ENCODE assay signal across 8 cellular contexts in genomic region chr12:103930787-103931536, GRCh38. TPM values are rescaled to one million over a fixed set of nuclear protein-coding genes. Genes with fewer than 3 reads are reported as not detected.
A peak's percentile ranks its signal among the peaks of the same experiment; 100 is the strongest.
DNase-seq lines count a peak whose midpoint lies in the region; ATAC-seq and TF ChIP-seq lines count a peak whose summit lies in the region.

No MANE protein-coding gene starts in this region.

- DNase-seq in DND-41 (peak; percentile 21), M059J (ENCODE audit: low read depth) (peak; percentile 31), foreskin keratinocyte (peak in 1 of 2 donors; percentile 14), uterus (peak; percentile 44 to 66)
- no peak for DNase-seq in activated T-helper 1 cell treated with anti-CD3 and anti-CD28 coated beads, Interleukin-12 subunit alpha, Interleukin-12 subunit beta, Interleukin-2, Interleukin-4 antibody, amounts not matched to agents 30 ng/mL and 10 ng/mL and 1 ng/mL, durations not matched to agents 14 hours and 24 hours and 36 hours (ENCODE audit: low spot score)

- peaks cover 6% of the 10 kb centered on the region for H3K27me3 Mint-ChIP-seq in activated T-helper 1 cell treated with anti-CD3 and anti-CD28 coated beads, Interleukin-12 subunit alpha, Interleukin-12 subunit beta, Interleukin-2, Interleukin-4 antibody, amounts not matched to agents 30 ng/mL and 10 ng/mL and 1 ng/mL, durations not matched to agents 14 hours and 24 hours and 36 hours (ENCODE audit: insufficient read depth)

- H3K9me3 ChIP-seq in DND-41 (ENCODE audit: insufficient read depth, low read length, severe bottlenecking) (no peaks in the 10 kb centered on the region), neural cell (ENCODE audit: low read length) (no peaks in the 10 kb centered on the region), uterus (no peaks in the 10 kb centered on the region)

- peak overlapping the region; percentile 91 for H3K4me3 Mint-ChIP-seq in activated T-helper 1 cell treated with anti-CD3 and anti-CD28 coated beads, Interleukin-12 subunit alpha, Interleukin-12 subunit beta, Interleukin-2, Interleukin-4 antibody, amounts not matched to agents 30 ng/mL and 10 ng/mL and 1 ng/mL, durations not matched to agents 14 hours and 24 hours and 36 hours

- H2AFZ ChIP-seq in DND-41 (ENCODE audit: low read depth, low read length) = peak overlapping the region; percentile 70
- no peak overlapping the region for H2AFZ ChIP-seq in neural cell (ENCODE audit: low read depth, low read length)

- H3K36me3 ChIP-seq in DND-41 (ENCODE audit: insufficient read depth, low read length) (peaks cover 47% of the 10 kb centered on the region), neural cell (ENCODE audit: insufficient read depth, low read length) (no peaks in the 10 kb centered on the region), uterus (no peaks in the 10 kb centered on the region)

- no peak for TF ChIP-seq POLR2A in uterus (IDR thresholded peaks at IDR 0.05)

- H4K20me1 ChIP-seq in DND-41 (ENCODE audit: insufficient read depth, low read length) (peaks cover 24% of the 10 kb centered on the region; the same call in 1 of the 2 replicates), neural cell (ENCODE audit: insufficient read depth) (no peaks in the 10 kb centered on the region)

- H3K4me3 ChIP-seq in DND-41 (ENCODE audit: low read depth in 1 of 2, low read length in 2 of 2) (peak overlapping the region; percentile 63 to 82), neural cell (ENCODE audit: low read length) (peak overlapping the region; percentile 95), uterus (peak overlapping the region; percentile 97 to 98)

- ATAC-seq in DND-41 (ENCODE audit: insufficient read depth, low read depth) (no peak), foreskin keratinocyte (no peak), GM21529 (IDR thresholded peaks at IDR 0.05; ENCODE audit: unreplicated experiment) (no peak), GM18870 (IDR thresholded peaks at IDR 0.05; ENCODE audit: unreplicated experiment) (no peak)

- H3K27ac Mint-ChIP-seq in activated T-helper 1 cell treated with anti-CD3 and anti-CD28 coated beads, Interleukin-12 subunit alpha, Interleukin-12 subunit beta, Interleukin-2, Interleukin-4 antibody, amounts not matched to agents 30 ng/mL and 10 ng/mL and 1 ng/mL, durations not matched to agents 14 hours and 24 hours and 36 hours = peak overlapping the region; percentile 99

- H3K27me3 ChIP-seq in DND-41 (ENCODE audit: insufficient read depth, low read length, poor library complexity) (no peaks in the 10 kb centered on the region), foreskin keratinocyte (no peaks in the 10 kb centered on the region), neural cell (ENCODE audit: insufficient read depth, low read depth, low read length) (no peaks in the 10 kb centered on the region), uterus (no peaks in the 10 kb centered on the region)

- TF ChIP-seq EP300 in neural cell (conservative IDR thresholded peaks at IDR 0.05; ENCODE audit: poor library complexity, severe bottlenecking) = no peak

- no peak for TF ChIP-seq CTCF in DND-41 (IDR thresholded peaks at IDR 0.05; ENCODE audit: borderline replicate concordance, extremely low read depth, low read length, poor library complexity, severe bottlenecking)
- TF ChIP-seq CTCF in foreskin keratinocyte (conservative IDR thresholded peaks at IDR 0.05) = no peak
- no peak for TF ChIP-seq CTCF in neural cell (IDR thresholded peaks at IDR 0.05; ENCODE audit: poor library complexity, severe bottlenecking)
- TF ChIP-seq CTCF in uterus (IDR thresholded peaks at IDR 0.05) = no peak

- no peaks in the 10 kb centered on the region for H3F3A ChIP-seq in neural cell (ENCODE audit: insufficient read depth, low read length, poor library complexity, severe bottlenecking)

- intact Hi-C loops in activated T-helper 1 cell treated with anti-CD3 and anti-CD28 coated beads, Interleukin-12 subunit alpha, Interleukin-12 subunit beta, Interleukin-2, Interleukin-4 antibody, amounts not matched to agents 30 ng/mL and 10 ng/mL and 1 ng/mL, durations not matched to agents 14 hours and 24 hours and 36 hours (cut with micrococcal nuclease) = loop anchor here (1.0 to 5.0 kb wide), 10 partner anchors 9 to 1176 kb away; partner anchors contain the start of genes HCFC2, NFYB, TDG and WASHC4
- intact Hi-C loops in uterus (cut with DNase I; ENCODE audit: low total_unique reads) = no loop called here

- no peak for TF ChIP-seq RAD21 in neural cell (conservative IDR thresholded peaks at IDR 0.05)

- H3K9ac ChIP-seq in DND-41 (ENCODE audit: low read depth, low read length) (peak overlapping the region; percentile 78), neural cell (ENCODE audit: low read length) (peak overlapping the region; percentile 84)

- H3K27ac ChIP-seq in DND-41 (ENCODE audit: low read length) = peak overlapping the region; percentile 88
- peak overlapping the region; percentile 71 for H3K27ac ChIP-seq in foreskin keratinocyte
- H3K27ac ChIP-seq in neural cell (ENCODE audit: low read length) = peak overlapping the region; percentile 75
- H3K27ac ChIP-seq in uterus = peak overlapping the region; percentile 95

- H3K4me1 Mint-ChIP-seq in activated T-helper 1 cell treated with anti-CD3 and anti-CD28 coated beads, Interleukin-12 subunit alpha, Interleukin-12 subunit beta, Interleukin-2, Interleukin-4 antibody, amounts not matched to agents 30 ng/mL and 10 ng/mL and 1 ng/mL, durations not matched to agents 14 hours and 24 hours and 36 hours (ENCODE audit: low read depth) = peaks cover 76% of the 10 kb centered on the region

- H3K4me1 ChIP-seq in DND-41 (ENCODE audit: insufficient read depth, low read length) (peaks cover 57% of the 10 kb centered on the region), foreskin keratinocyte (peaks cover 16% of the 10 kb centered on the region), uterus (peaks cover 4 to 12% of the 10 kb centered on the region in 2 donors)

- peak overlapping the region; percentile 81 for H3K4me2 ChIP-seq in DND-41 (ENCODE audit: insufficient read depth, low read length)
- H3K4me2 ChIP-seq in neural cell (ENCODE audit: low read length) = peak overlapping the region; percentile 98

- no peaks in the 10 kb centered on the region for H3K9me3 Mint-ChIP-seq in activated T-helper 1 cell treated with anti-CD3 and anti-CD28 coated beads, Interleukin-12 subunit alpha, Interleukin-12 subunit beta, Interleukin-2, Interleukin-4 antibody, amounts not matched to agents 30 ng/mL and 10 ng/mL and 1 ng/mL, durations not matched to agents 14 hours and 24 hours and 36 hours

- H3K79me2 ChIP-seq in DND-41 (ENCODE audit: insufficient read depth, low read length) (peaks cover 55% of the 10 kb centered on the region), neural cell (replicated peaks; ENCODE audit: insufficient read depth, low read length) (peaks cover 46% of the 10 kb centered on the region)

- peaks cover 43% of the 10 kb centered on the region for H3K36me3 Mint-ChIP-seq in activated T-helper 1 cell treated with anti-CD3 and anti-CD28 coated beads, Interleukin-12 subunit alpha, Interleukin-12 subunit beta, Interleukin-2, Interleukin-4 antibody, amounts not matched to agents 30 ng/mL and 10 ng/mL and 1 ng/mL, durations not matched to agents 14 hours and 24 hours and 36 hours (ENCODE audit: low read depth)

- H3K9me2 ChIP-seq in neural cell (ENCODE audit: insufficient read depth, low read length) = no peaks in the 10 kb centered on the region

TF ChIP-seq in neural cell, 6 proteins besides CTCF, POLR2A, EP300 and RAD21:
- TF ChIP-seq MXI1 (conservative IDR thresholded peaks at IDR 0.05; ENCODE audit: poor library complexity, severe bottlenecking) = peak; percentile 31
- TF ChIP-seq REST (IDR thresholded peaks at IDR 0.05; ENCODE audit: borderline replicate concordance) = no peak

RNA-seq across cellular contexts. Expression of gene HSP90B1, which starts 0.8 kb away (rescaled TPM):
- total RNA-seq in M059J (2014; rRNA removed; shearing (Covaris generic)) = 763 and 1,048 TPM in 2 replicates
- 427 and 446 TPM in 2 replicates for total RNA-seq in activated T-helper 1 cell treated with anti-CD3 and anti-CD28 coated beads, Interleukin-12 subunit alpha, Interleukin-12 subunit beta, Interleukin-2, Interleukin-4 antibody, amounts not matched to agents 30 ng/mL and 10 ng/mL and 1 ng/mL, durations not matched to agents 14 hours and 24 hours and 36 hours
- 981 and 1,151 TPM in 2 replicates for total RNA-seq in foreskin keratinocyte
- polyA plus RNA-seq in foreskin keratinocyte = 747 and 810 TPM in 2 replicates
- polyA plus RNA-seq in neural cell = 198 and 242 TPM in 2 replicates
- 141 and 162 TPM in 2 replicates for polyA minus RNA-seq in neural cell
- 100 to 1,000 TPM; 236 to 475 (median 401) TPM for total RNA-seq in uterus

RNA-seq across cellular contexts. Expression of gene TDG, which starts 34.7 kb away (rescaled TPM):
- total RNA-seq in M059J (2014; rRNA removed; shearing (Covaris generic)) = 20.7 and 32.9 TPM in 2 replicates
- 80.4 and 81.6 TPM in 2 replicates for total RNA-seq in activated T-helper 1 cell treated with anti-CD3 and anti-CD28 coated beads, Interleukin-12 subunit alpha, Interleukin-12 subunit beta, Interleukin-2, Interleukin-4 antibody, amounts not matched to agents 30 ng/mL and 10 ng/mL and 1 ng/mL, durations not matched to agents 14 hours and 24 hours and 36 hours
- total RNA-seq in foreskin keratinocyte = 21.7 and 22.3 TPM in 2 replicates
- 8.7 and 10.3 TPM in 2 replicates for polyA plus RNA-seq in foreskin keratinocyte
- 125 and 128 TPM in 2 replicates for polyA plus RNA-seq in neural cell
- polyA minus RNA-seq in neural cell = 80.6 and 99.1 TPM in 2 replicates
- total RNA-seq in uterus = 10 to 100 TPM in 3 of 4 donors, 1 to 10 TPM in 1; 8.7 to 46.3 (median 19.9) TPM
